In the genomic region with DNA sequence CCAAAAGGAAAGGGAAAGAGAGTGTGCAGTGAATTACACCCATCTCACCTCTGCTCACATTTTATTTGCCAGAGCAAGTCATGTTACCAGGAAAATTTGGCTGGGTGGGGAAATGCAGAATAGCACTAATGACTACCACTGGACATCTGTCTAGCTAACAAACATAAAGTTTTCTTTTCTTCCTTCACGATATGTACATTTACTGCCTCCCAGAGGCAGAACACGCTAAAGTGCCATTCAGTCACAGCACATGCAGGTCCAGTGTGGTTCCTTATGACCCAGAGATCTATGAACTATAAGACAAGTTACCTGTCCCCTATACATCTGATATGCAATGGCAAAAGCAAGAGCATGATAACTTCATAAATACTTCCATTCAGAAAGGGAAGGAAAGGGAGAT, we compare ENCODE assay signal across 18 cellular contexts.
DNase-seq lines count a peak whose midpoint lies in the region; ATAC-seq and TF ChIP-seq lines count a peak whose summit lies in the region.
"Had no signal": no experiment of that assay in that cellular context is flagged by ENCODE, and none has a peak within 500 bp of the region (broad histone marks: within the 10 kb centered on the region; RNA-seq: fewer than 3 reads in every experiment).

No MANE protein-coding gene starts in this region.

- H3K9me3 ChIP-seq in cardiac muscle cell (ENCODE audit: low read depth) = no peaks in the 10 kb centered on the region
- H3K9me3 ChIP-seq: uterus had no signal

- no peak overlapping the region for H3K4me3 Mint-ChIP-seq in activated T-helper 17 cell treated with anti-CD3 and anti-CD28 coated beads, Interleukin-2, amount 50 U/mL, for 72 hours
- H3K4me3 Mint-ChIP-seq: activated CD8-positive, alpha-beta T cell treated with anti-CD3 and anti-CD28 coated beads for 36 hours; T-helper 2 cell treated with Interferon-gamma antibody and Interleukin-4, amounts not matched to agents 5 μg/mL and 100 μg/mL, for 36 hours had no signal

- no peaks in the 10 kb centered on the region for H3K36me3 ChIP-seq in cardiac muscle cell
- H3K36me3 ChIP-seq: uterus had no signal

- DNase-seq in cardiac muscle cell (ENCODE audit: low read depth in 1 of 2, low spot score in 1 of 2) (peak in 1 of 2 donors; percentile 64), Right ventricle myocardium superior (no peak), SK-MEL-5 (ENCODE audit: low read depth, low spot score) (peak; percentile 58), fibroblast of peridontal ligament (ENCODE audit: extremely low read depth) (peak; percentile 51), retinal pigment epithelial cell (ENCODE audit: low read depth) (no peak), cerebellum (ENCODE audit: low spot score) (no peak), GM19240 (ENCODE audit: insufficient read length, low spot score) (no peak)
- DNase-seq: activated CD8-positive, alpha-beta T cell treated with anti-CD3 and anti-CD28 coated beads for 36 hours; activated naive CD4-positive, alpha-beta T cell treated with Interleukin-2 at 50 U/mL for 16 hours; cortex of kidney; MM.1S; NCI-H2171 treated with DMSO at 0.1 percent for 48 hours; occipital lobe; stimulated activated CD4-positive, alpha-beta T cell treated with anti-CD3 and anti-CD28 coated beads, Interleukin-15, amount 100 ng/mL, for 24 hours; stimulated activated CD8-positive, alpha-beta memory T cell treated with anti-CD3 and anti-CD28 coated beads, Interleukin-4, amount 100 ng/mL, for 48 hours; uterus had no signal

- H3K27me3 ChIP-seq in cardiac muscle cell = no peaks in the 10 kb centered on the region
- H3K27me3 ChIP-seq: uterus had no signal

- H3K4me1 ChIP-seq in cardiac muscle cell (ENCODE audit: low read depth) = no peaks in the 10 kb centered on the region
- H3K4me1 ChIP-seq: uterus had no signal

- peak; percentile 45 for TF ChIP-seq CTCF in cardiac muscle cell (IDR thresholded peaks at IDR 0.05; ENCODE audit: low read depth, low read length)
- peak; percentile 37 for TF ChIP-seq CTCF in retinal pigment epithelial cell (conservative IDR thresholded peaks at IDR 0.05; ENCODE audit: low read depth, low read length)

- ATAC-seq in Right ventricle myocardium superior (ENCODE audit: poor library complexity) = no peak
- ATAC-seq in activated T-helper 17 cell treated with anti-CD3 and anti-CD28 coated beads, Interleukin-2, amount 50 U/mL, for 72 hours (replicated peaks) = no peak
- ATAC-seq: activated CD8-positive, alpha-beta T cell treated with anti-CD3 and anti-CD28 coated beads for 36 hours had no signal

- H3K27ac Mint-ChIP-seq in activated T-helper 17 cell treated with anti-CD3 and anti-CD28 coated beads, Interleukin-2, amount 50 U/mL, for 72 hours = no peak overlapping the region
- H3K27ac Mint-ChIP-seq: activated CD8-positive, alpha-beta T cell treated with anti-CD3 and anti-CD28 coated beads for 36 hours; T-helper 2 cell treated with Interferon-gamma antibody and Interleukin-4, amounts not matched to agents 5 μg/mL and 100 μg/mL, for 36 hours had no signal

- H3K9me3 Mint-ChIP-seq in activated T-helper 17 cell treated with anti-CD3 and anti-CD28 coated beads, Interleukin-2, amount 50 U/mL, for 72 hours = no peaks in the 10 kb centered on the region
- H3K9me3 Mint-ChIP-seq: activated CD8-positive, alpha-beta T cell treated with anti-CD3 and anti-CD28 coated beads for 36 hours; T-helper 2 cell treated with Interferon-gamma antibody and Interleukin-4, amounts not matched to agents 5 μg/mL and 100 μg/mL, for 36 hours had no signal

- in situ Hi-C loops in SK-MEL-5 (cut with HindIII; ENCODE audit: low pct_unique_long_range_greater_than_20kb, low sequenced_read_pairs) = no loop called here

- no peaks in the 10 kb centered on the region for H3K4me1 Mint-ChIP-seq in activated T-helper 17 cell treated with anti-CD3 and anti-CD28 coated beads, Interleukin-2, amount 50 U/mL, for 72 hours

- no peak overlapping the region for H3K4me3 ChIP-seq in cardiac muscle cell
- no peak overlapping the region for H3K4me3 ChIP-seq in retinal pigment epithelial cell (ENCODE audit: low read length)
- H3K4me3 ChIP-seq: uterus had no signal

- no peak overlapping the region for H3K27ac ChIP-seq in cardiac muscle cell
- H3K27ac ChIP-seq: uterus had no signal

- intact Hi-C loops in Right ventricle myocardium superior (cut with DNase I) = no loop called here

- H3K27me3 Mint-ChIP-seq in activated T-helper 17 cell treated with anti-CD3 and anti-CD28 coated beads, Interleukin-2, amount 50 U/mL, for 72 hours = no peaks in the 10 kb centered on the region
- H3K27me3 Mint-ChIP-seq: activated CD8-positive, alpha-beta T cell treated with anti-CD3 and anti-CD28 coated beads for 36 hours had no signal

- no peaks in the 10 kb centered on the region for H3K36me3 Mint-ChIP-seq in activated T-helper 17 cell treated with anti-CD3 and anti-CD28 coated beads, Interleukin-2, amount 50 U/mL, for 72 hours (ENCODE audit: low read depth)

Comparison
In these comparisons a context has a peak if more than half of its experiments do, and no peak if none do; other contexts are left out.
1. DNase-seq: peak in SK-MEL-5 (single experiment) and fibroblast of peridontal ligament (single experiment); none in Right ventricle myocardium superior (single experiment), retinal pigment epithelial cell (single experiment), cerebellum (single experiment) and GM19240 (single experiment).